ENCODE assay signal across 8 cellular contexts in the genomic region with DNA sequence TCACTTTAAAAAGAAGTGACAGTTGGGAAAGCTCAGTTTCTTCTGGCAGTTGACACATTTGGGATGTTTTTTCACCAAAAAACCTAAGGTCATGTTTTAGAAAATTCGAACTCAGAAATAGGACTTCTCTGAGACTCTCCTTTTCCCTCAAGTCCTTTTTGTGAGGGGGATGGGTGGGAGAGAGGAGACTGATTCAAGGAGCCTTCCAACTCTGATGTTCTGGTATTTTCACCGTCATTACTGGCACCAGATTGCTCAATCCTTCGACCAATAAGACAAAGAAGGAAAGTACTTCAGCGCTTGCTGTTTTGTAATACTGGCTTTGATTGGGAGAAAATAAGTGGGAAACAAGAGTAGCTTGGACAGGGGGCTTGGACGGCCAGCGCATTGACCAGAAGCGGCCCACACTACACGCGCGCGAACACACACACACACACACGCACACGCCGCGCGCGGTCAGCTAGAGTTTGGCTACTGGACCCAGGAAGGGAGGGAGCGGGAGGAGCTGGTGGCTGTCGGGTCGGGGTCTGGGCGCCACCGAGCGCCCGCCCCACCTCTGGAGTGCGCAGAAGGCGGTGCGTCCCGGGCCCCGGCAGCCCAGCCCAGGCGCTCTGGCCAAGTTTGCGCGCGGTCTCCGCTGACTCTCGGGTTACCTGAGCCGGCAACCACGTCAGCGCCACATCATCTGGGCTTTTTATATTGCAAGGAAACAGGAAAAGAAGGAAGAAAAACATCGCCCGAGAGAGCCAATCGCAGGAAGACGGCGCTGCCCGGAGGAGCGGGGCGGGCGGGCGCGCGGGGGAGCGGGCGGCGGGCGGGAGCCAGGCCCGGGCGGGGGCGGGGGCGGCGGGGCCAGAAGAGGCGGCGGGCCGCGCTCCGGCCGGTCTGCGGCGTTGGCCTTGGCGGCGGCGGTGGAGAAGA. TPM values are rescaled to one million over a fixed set of nuclear protein-coding genes. Genes with fewer than 3 reads are reported as not detected.
DNase-seq lines count a peak whose midpoint lies in the region; ATAC-seq and TF ChIP-seq lines count a peak whose summit lies in the region.

Gene KCNK1, plus strand, starts transcription at position 855 of the 921 bp plus-strand sequence. Its CDS starts 66 bp downstream, at position 921.

- H3K27ac ChIP-seq in coronary artery: peak within 1 kb of the TSS in 1 of 2 donors; percentile 82
- peak within 1 kb of the TSS in 1 of 2 donors; percentile 59 for H3K27ac ChIP-seq in testis

- DNase-seq in DMS53 (lab: John Stamatoyannopoulos, UW): peak; percentile 91
- peak; percentile 77 for DNase-seq in NCI-H510A (lab: John Stamatoyannopoulos, UW)
- no peak for DNase-seq in coronary artery (ENCODE audit: low spot score)
- peak; percentile 26 to 87 for DNase-seq in lower leg skin (ENCODE audit: low spot score in 2 of 2)
- DNase-seq in testis: peak; percentile 49
- no peak for DNase-seq in UCSD-AML1 (lab: John Stamatoyannopoulos, UW; ENCODE audit: unreplicated experiment)

- TF ChIP-seq CTCF in coronary artery (IDR thresholded peaks at IDR 0.05) (no peak), lower leg skin (IDR thresholded peaks at IDR 0.05) (no peak), testis (IDR thresholded peaks at IDR 0.05) (no peak)

- H3K4me3 ChIP-seq in coronary artery (peak within 1 kb of the TSS; percentile 77), lower leg skin (ENCODE audit: low read depth, poor library complexity, severe bottlenecking) (peak within 1 kb of the TSS; percentile 38), testis (peak within 1 kb of the TSS; percentile 36 to 58)

- ATAC-seq in GM21723 (IDR thresholded peaks at IDR 0.05; ENCODE audit: unreplicated experiment): peak; percentile 24
- ATAC-seq in GM21367 (IDR thresholded peaks at IDR 0.05; ENCODE audit: unreplicated experiment): no peak

- intact Hi-C loops in lower leg skin (cut with DNase I; ENCODE audit: low total_unique reads): no loop called here
- intact Hi-C loops in testis (cut with DNase I; ENCODE audit: low total_unique reads): no loop called here

- H3K9me3 ChIP-seq in testis: no peaks in the 10 kb centered on the region

- TF ChIP-seq POLR2A in lower leg skin (IDR thresholded peaks at IDR 0.05) (no peak), testis (IDR thresholded peaks at IDR 0.05) (no peak)

- no peaks in the 10 kb centered on the region for H3K27me3 ChIP-seq in testis

- H3K4me1 ChIP-seq in testis: no peaks in the 10 kb centered on the region

- no peaks in the 10 kb centered on the region for H3K36me3 ChIP-seq in testis (ENCODE audit: low read depth, missing control alignments)

- WGBS in lower leg skin, 2 donors: 2 to 3% methylated on average over 39 to 44 of the region's 70 CpGs
- 1% methylated on average over 20 to 40 of the region's 70 CpGs for whole genome bisulfite sequencing in testis, 2 donors

RNA-seq across cellular contexts. Expression of gene KCNK1, which starts in this region (rescaled TPM):
- total RNA-seq in lower leg skin (10 to 100 TPM; 13.1 to 19.7 (median 17.2) TPM), testis (1 to 10 TPM; 1.8 to 2.0 TPM)
- 3.9 TPM for polyA plus RNA-seq in testis (ENCODE audit: insufficient read depth, low read depth, low replicate concordance)

Comparison
In these comparisons a context has a peak if more than half of its experiments do, and no peak if none do; other contexts are left out.
1. RNA of gene KCNK1 (total RNA-seq): 13.1 to 19.7 TPM in lower leg skin; 1.8 to 2.0 TPM in testis; every median in the first group is over 4 times any median in the second.
2. DNase-seq: peak in DMS53 (single experiment), NCI-H510A (single experiment), lower leg skin (2 of 2) and testis (single experiment); none in coronary artery (single experiment) and UCSD-AML1 (single experiment).
3. Peak in every context shown above with its lines, with median percentiles within 50 percentile points of each other: H3K4me3 ChIP-seq.